Comparison of ENCODE assay signal across 21 cellular contexts in the genomic region with DNA sequence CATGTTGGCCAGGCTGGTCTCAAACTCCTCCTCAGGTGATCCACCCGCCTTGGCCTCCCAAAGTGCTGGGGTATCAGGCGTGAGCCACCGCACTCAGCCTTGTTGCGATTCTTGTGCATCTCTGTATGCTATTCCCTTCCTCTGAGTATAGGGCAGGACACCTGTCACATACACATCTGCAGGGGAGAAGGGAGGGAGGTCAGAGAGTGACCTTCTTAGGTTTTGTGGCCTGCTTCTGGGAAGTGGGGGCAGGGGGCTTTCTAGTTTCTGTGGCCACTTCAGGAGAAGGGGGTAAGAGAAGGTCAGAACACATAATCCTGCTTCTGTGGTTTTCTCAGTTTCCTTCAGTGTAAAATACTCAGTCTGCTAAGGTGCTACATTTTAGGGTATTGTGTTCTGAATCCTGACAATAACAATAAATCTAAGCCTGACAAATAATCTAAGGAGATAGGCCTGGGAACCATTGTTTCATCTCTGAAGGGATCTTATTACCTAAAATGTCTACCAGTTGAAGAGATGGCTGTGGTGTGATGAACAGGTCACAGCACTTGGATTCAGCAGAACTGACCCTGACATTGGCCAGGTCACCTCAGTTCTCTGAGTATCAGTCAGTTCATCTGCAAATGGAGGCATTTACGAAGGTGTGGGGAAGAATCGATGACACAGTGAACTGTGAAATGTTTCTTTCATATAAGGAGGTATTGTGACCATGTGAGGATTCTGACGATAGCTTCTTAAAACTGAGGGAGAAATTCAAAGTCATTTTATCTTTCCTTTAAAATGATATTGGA.
"Had no signal": no experiment of that assay in that cellular context is flagged by ENCODE, and none has a peak within 500 bp of the region (broad histone marks: within the 10 kb centered on the region; RNA-seq: fewer than 3 reads in every experiment).

No MANE protein-coding gene starts in this region.

- DNase-seq: effector memory CD4-positive, alpha-beta T cell; heart left ventricle; hippocampal formation; mammary epithelial cell; mucosa of descending colon; naive thymus-derived CD8-positive, alpha-beta T cell; ovary; spleen; stimulated activated CD4-positive, alpha-beta T cell treated with anti-CD3 and anti-CD28 coated beads, Interleukin-15, amount 100 ng/mL, for 24 hours; stimulated activated CD4-positive, alpha-beta T cell treated with anti-CD3 and anti-CD28 coated beads, Interleukin-1b, Interleukin-23, amount 100 ng/mL, for 48 hours; stimulated activated CD4-positive, alpha-beta T cell treated with anti-CD3 and anti-CD28 coated beads, Interleukin-4, amount 100 ng/mL, for 4 hours; stimulated activated naive B cell treated with anti-CD40 and anti-IgM and Interleukin-4, amounts not matched to agents 10 μg/mL and 1 μg/mL and 100 μg/mL, for 72 hours; stimulated activated naive CD8-positive, alpha-beta T cell treated with anti-CD3 and anti-CD28 coated beads, Interleukin-15, amount 100 ng/mL, for 72 hours; transverse colon had no signal

- H3K27me3 ChIP-seq: heart left ventricle, ovary, spleen, transverse colon had no signal

- H3K4me3 ChIP-seq: heart left ventricle, mucosa of descending colon, ovary, prostate gland, spleen, thoracic aorta, transverse colon had no signal

- H3K36me3 ChIP-seq: heart left ventricle, ovary, prostate gland, spleen, thoracic aorta, transverse colon had no signal

- H3K27ac ChIP-seq: heart left ventricle, ovary, prostate gland, spleen, thoracic aorta, transverse colon had no signal

- ATAC-seq: esophagus mucosa; heart left ventricle; left lobe of liver; mucosa of descending colon; naive thymus-derived CD8-positive, alpha-beta T cell; sciatic nerve; stimulated activated naive CD8-positive, alpha-beta T cell treated with anti-CD3 and anti-CD28 coated beads, Interleukin-15, amount 100 ng/mL, for 72 hours had no signal

- H3K9me3 ChIP-seq: heart left ventricle, mucosa of descending colon, ovary, prostate gland, spleen, thoracic aorta, transverse colon had no signal

- FAIRE-seq: endometrium, frontal cortex had no signal

- H3K4me1 ChIP-seq: prostate gland, spleen, transverse colon had no signal
